ENCODE assay signal across 8 cellular contexts in genomic region chr13:102845289-102845629, GRCh38. TPM values are rescaled to one million over a fixed set of nuclear protein-coding genes. Genes with fewer than 3 reads are reported as not detected.
A peak's percentile ranks its signal among the peaks of the same experiment; 100 is the strongest.
DNase-seq lines count a peak whose midpoint lies in the region; ATAC-seq, FAIRE-seq and TF ChIP-seq lines count a peak whose summit lies in the region.

No MANE protein-coding gene starts in this region.

- WGBS in endodermal cell (ENCODE audit: insufficient coverage in 1 of 2, insufficient read length in 1 of 2), 2 experiments, result 7 to 27% methylated on average over 6 to 13 of the region's 13 CpGs

- TF ChIP-seq CTCF in CD8-positive, alpha-beta T cell (IDR thresholded peaks at IDR 0.05), result no peak
- TF ChIP-seq CTCF in Loucy (conservative IDR thresholded peaks at IDR 0.05; ENCODE audit: low read length), result no peak
- no peak for TF ChIP-seq CTCF in endodermal cell (conservative IDR thresholded peaks at IDR 0.05)
- TF ChIP-seq CTCF in osteoblast (IDR thresholded peaks at IDR 0.05; ENCODE audit: extremely low read depth, low read depth, low read length), result no peak

- H3K27ac ChIP-seq in CD8-positive, alpha-beta T cell (ENCODE audit: low read depth, low read length), result peak overlapping the region; percentile 99
- H3K27ac ChIP-seq in endodermal cell (ENCODE audit: low read depth, low read length) (no peak overlapping the region), osteoblast (ENCODE audit: low read depth, low read length) (peak overlapping the region; percentile 97)

- peaks cover 24% of the 10 kb centered on the region for H3K36me3 Mint-ChIP-seq in CD8-positive, alpha-beta T cell
- H3K36me3 Mint-ChIP-seq in endodermal cell (ENCODE audit: low read depth), result no peaks in the 10 kb centered on the region

- H3K9me3 Mint-ChIP-seq in CD8-positive, alpha-beta T cell, result no peaks in the 10 kb centered on the region
- H3K9me3 Mint-ChIP-seq in endodermal cell, result no peaks in the 10 kb centered on the region

- no peaks in the 10 kb centered on the region for H3K27me3 Mint-ChIP-seq in CD8-positive, alpha-beta T cell (ENCODE audit: low read depth)
- H3K27me3 Mint-ChIP-seq in endodermal cell (ENCODE audit: insufficient read depth), result no peaks in the 10 kb centered on the region

- H4K20me1 ChIP-seq in Loucy (ENCODE audit: insufficient read depth, low read length, poor library complexity, severe bottlenecking) (peaks cover 31% of the 10 kb centered on the region), osteoblast (ENCODE audit: insufficient read depth, low read length) (peaks cover 15% of the 10 kb centered on the region)

- H3K4me1 ChIP-seq in CD8-positive, alpha-beta T cell (ENCODE audit: insufficient read depth, low read length), result peaks cover 36% of the 10 kb centered on the region
- H3K4me1 ChIP-seq in Loucy (ENCODE audit: insufficient read depth, low read length, poor library complexity, severe bottlenecking), result peaks cover 34% of the 10 kb centered on the region
- no peaks in the 10 kb centered on the region for H3K4me1 ChIP-seq in endodermal cell (ENCODE audit: control insufficient read depth, insufficient read depth, low read length)
- peaks cover 16% of the 10 kb centered on the region for H3K4me1 ChIP-seq in osteoblast (ENCODE audit: insufficient read depth, low read length)

- peak overlapping the region; percentile 97 for H3K27ac Mint-ChIP-seq in CD8-positive, alpha-beta T cell
- peak overlapping the region; percentile 98 for H3K27ac Mint-ChIP-seq in endodermal cell

- H3K79me2 ChIP-seq in Loucy (ENCODE audit: insufficient read depth, low read length) (peaks cover 52% of the 10 kb centered on the region), osteoblast (ENCODE audit: insufficient read depth, low read length) (peaks cover 44% of the 10 kb centered on the region)

- ATAC-seq in CD8-positive, alpha-beta T cell, result peak; percentile 48
- peak; percentile 12 for ATAC-seq in GM21737 (IDR thresholded peaks at IDR 0.05; ENCODE audit: unreplicated experiment)

- intact Hi-C loops in CD8-positive, alpha-beta T cell (cut with DNase I, micrococcal nuclease), result loop anchor here (1.0 to 5.0 kb wide), 7 partner anchors 45 to 1698 kb away; partner anchors contain the start of genes TEX30 (in 2 of the 2) and TPP2 (in 2 of the 2)
- intact Hi-C loops in posterior vena cava (cut with DNase I), result loop anchor here in 1 of 2 donors (5.0 kb wide), 2 partner anchors 48 to 248 kb away; partner anchors contain the start of genes BIVM, POGLUT2 and TPP2

- H3K4me2 ChIP-seq in Loucy (ENCODE audit: low read depth, low read length, poor library complexity, severe bottlenecking), result peak overlapping the region; percentile 78
- H3K4me2 ChIP-seq in osteoblast (ENCODE audit: insufficient read depth, low read length), result peak overlapping the region; percentile 98

- peak overlapping the region; percentile 96 for H3K4me3 ChIP-seq in CD8-positive, alpha-beta T cell (ENCODE audit: low read depth, low read length)
- H3K4me3 ChIP-seq in Loucy (ENCODE audit: low read length, poor library complexity, severe bottlenecking) (peak overlapping the region; percentile 97), endodermal cell (ENCODE audit: low read length) (peak overlapping the region; percentile 94), osteoblast (ENCODE audit: insufficient read depth, low read length) (peak overlapping the region; percentile 91)

- H3K9me2 ChIP-seq in Loucy (replicated peaks; ENCODE audit: low read depth, low read length), result no peaks in the 10 kb centered on the region

- no peak for DNase-seq in CD8-positive, alpha-beta T cell
- DNase-seq in endodermal cell, result no peak
- no peak for DNase-seq in osteoblast (ENCODE audit: insufficient read length, low spot score, missing footprints)
- DNase-seq in posterior vena cava (ENCODE audit: low spot score), result no peak
- DNase-seq in HTR-8/SVneo (ENCODE audit: insufficient read length, low spot score), result no peak
- no peak for DNase-seq in stimulated activated CD4-positive, alpha-beta T cell treated with anti-CD3 and anti-CD28 coated beads, Interleukin-4, amount 100 ng/mL, for 24 hours

- peak overlapping the region; percentile 100 for H3K9ac ChIP-seq in Loucy (ENCODE audit: low read depth, low read length, poor library complexity, severe bottlenecking)
- H3K9ac ChIP-seq in endodermal cell (ENCODE audit: extremely low read depth, low read length, poor library complexity, severe bottlenecking), result peak overlapping the region; percentile 79

- H2AFZ ChIP-seq in Loucy (ENCODE audit: low read length) (peak overlapping the region; percentile 79), osteoblast (ENCODE audit: low read length) (peak overlapping the region; percentile 96)

- no peak for FAIRE-seq in HTR-8/SVneo (lab: Jason Lieb, UNC)

- CTCF ChIA-PET in CD8-positive, alpha-beta T cell (lab: Charles Lee), result interaction anchor here (1.1 to 2.7 kb wide), 6 partner anchors 10 to 264 kb away, joined by 3 to 15 read pairs (median 6); partner anchors contain the start of gene TPP2

- H3K27me3 ChIP-seq in CD8-positive, alpha-beta T cell (ENCODE audit: insufficient read depth, low read length), result no peaks in the 10 kb centered on the region
- no peaks in the 10 kb centered on the region for H3K27me3 ChIP-seq in Loucy (ENCODE audit: insufficient read depth, low read length, poor library complexity, severe bottlenecking)
- no peaks in the 10 kb centered on the region for H3K27me3 ChIP-seq in endodermal cell (ENCODE audit: control insufficient read depth, insufficient read depth, low read length, poor library complexity, severe bottlenecking)
- H3K27me3 ChIP-seq in osteoblast (ENCODE audit: insufficient read depth, low read length), result no peaks in the 10 kb centered on the region

- no peaks in the 10 kb centered on the region for H3K36me3 ChIP-seq in CD8-positive, alpha-beta T cell (ENCODE audit: insufficient read depth, low read length)
- no peaks in the 10 kb centered on the region for H3K36me3 ChIP-seq in Loucy (ENCODE audit: insufficient read depth, low read length)
- no peaks in the 10 kb centered on the region for H3K36me3 ChIP-seq in endodermal cell (ENCODE audit: control insufficient read depth, insufficient read depth, low read length)
- no peaks in the 10 kb centered on the region for H3K36me3 ChIP-seq in osteoblast (ENCODE audit: insufficient read depth, low read length)

- H3K4me1 Mint-ChIP-seq in CD8-positive, alpha-beta T cell (ENCODE audit: low read depth), result peaks cover 40% of the 10 kb centered on the region
- peaks cover 16% of the 10 kb centered on the region for H3K4me1 Mint-ChIP-seq in endodermal cell

- POLR2A ChIA-PET in CD8-positive, alpha-beta T cell (lab: Charles Lee), result interaction anchor here (0.7 to 5.0 kb wide), 22 partner anchors 10 to 278 kb away, joined by 3 to 246 read pairs (median 4); partner anchors contain the start of genes BIVM, POGLUT2, TEX30 and TPP2

- peak overlapping the region; percentile 89 for H3K4me3 Mint-ChIP-seq in CD8-positive, alpha-beta T cell
- peak overlapping the region; percentile 95 for H3K4me3 Mint-ChIP-seq in endodermal cell

- H3K9me3 ChIP-seq in CD8-positive, alpha-beta T cell (ENCODE audit: low read length), result no peaks in the 10 kb centered on the region
- H3K9me3 ChIP-seq in Loucy (ENCODE audit: insufficient read depth, low read depth, low read length) (no peaks in the 10 kb centered on the region), endodermal cell (ENCODE audit: control insufficient read depth, low read length) (no peaks in the 10 kb centered on the region), osteoblast (ENCODE audit: low read depth, low read length) (no peaks in the 10 kb centered on the region)

- H3F3A ChIP-seq in Loucy (ENCODE audit: low read depth), result no peaks in the 10 kb centered on the region

RNA-seq across cellular contexts. Expression of gene ERCC5, which starts 0.6 kb away (rescaled TPM):
- total RNA-seq in CD8-positive, alpha-beta T cell, result 100 to 1,000 TPM; 109 to 121 TPM
- total RNA-seq in endodermal cell (10 to 100 TPM; 22.4 to 26.7 TPM), osteoblast (99.2 and 103 TPM in 2 replicates), posterior vena cava (10 to 100 TPM; 26.6 to 30.3 TPM)
- polyA plus RNA-seq in endodermal cell (2013, experiment 1 of 2), result 36.3 TPM
- polyA plus RNA-seq in endodermal cell (2013, experiment 2 of 2), result 42.0 TPM

RNA-seq across cellular contexts. Expression of gene BIVM, which starts 46.3 kb away (rescaled TPM):
- 1 to 10 TPM; 5.6 to 6.0 TPM for total RNA-seq in CD8-positive, alpha-beta T cell
- total RNA-seq in endodermal cell (10 to 100 TPM; 14.7 to 15.0 TPM), osteoblast (22.1 and 30.9 TPM in 2 replicates), posterior vena cava (10 to 100 TPM; 15.3 to 16.8 TPM)
- polyA plus RNA-seq in endodermal cell (2013, experiment 1 of 2), result 14.8 TPM
- polyA plus RNA-seq in endodermal cell (2013, experiment 2 of 2), result 13.7 TPM

RNA-seq across cellular contexts. Expression of gene POGLUT2, which starts 46.5 kb away (rescaled TPM):
- total RNA-seq in CD8-positive, alpha-beta T cell, result 1 to 10 TPM in 1 of 2 experiments, under 1 TPM in 1; 1.00 to 1.2 TPM
- total RNA-seq in endodermal cell (10 to 100 TPM; 16.0 to 18.1 TPM), osteoblast (15.9 and 18.0 TPM in 2 replicates), posterior vena cava (1 to 10 TPM; 6.2 to 9.9 TPM)
- polyA plus RNA-seq in endodermal cell (2013, experiment 1 of 2), result 28.0 TPM
- polyA plus RNA-seq in endodermal cell (2013, experiment 2 of 2), result 26.5 TPM
